In genomic region chr5:141417494-141418172, GRCh38 we compare ENCODE assay signal across 8 cellular contexts. TPM values are rescaled to one million over a fixed set of nuclear protein-coding genes. Genes with fewer than 3 reads are reported as not detected.
DNase-seq lines count a peak whose midpoint lies in the region; ATAC-seq, FAIRE-seq and TF ChIP-seq lines count a peak whose summit lies in the region.
"Not testable (repeated sequence)": the region's sequence is repeated elsewhere in the genome, so short reads cannot be mapped to it uniquely, and the experiment has no call there.

Gene PCDHGB7, plus strand, starts transcription at chr5:141417677. Its CDS starts 183 bp downstream, at chr5:141417860.

- TF ChIP-seq CTCF in A673 (conservative IDR thresholded peaks at IDR 0.05; ENCODE audit: low read depth, low read length) = 0 out of 2 replicates have a peak, but pooled peaks have one; percentile 37
- peak; percentile 55 to 78 (median 66) for TF ChIP-seq CTCF in keratinocyte (optimal IDR thresholded peaks at IDR 0.05 in 1 of 3, IDR thresholded peaks at IDR 0.05 in 1 of 3, conservative IDR thresholded peaks at IDR 0.05 in 1 of 3; ENCODE audit: extremely low read depth in 1 of 3, insufficient read depth in 2 of 3, low read length in 3 of 3)

- H3K9ac ChIP-seq in keratinocyte (ENCODE audit: control insufficient read depth, extremely low read depth, insufficient read depth, low read length) = peak within 1 kb of the TSS; percentile 16

- not testable (repeated sequence) for H3K27ac ChIP-seq in A673 (ENCODE audit: low read depth, low read length, poor library complexity, severe bottlenecking); keratinocyte (ENCODE audit: control insufficient read depth, insufficient read depth, low read length)

- H2AFZ ChIP-seq in keratinocyte (ENCODE audit: control insufficient read depth, low read length) = peak within 1 kb of the TSS; percentile 61

- not testable (repeated sequence) for H3K4me3 ChIP-seq in A673 (ENCODE audit: low read depth, low read length, poor library complexity, severe bottlenecking)
- peak within 1 kb of the TSS; percentile 36 to 46 (median 43) for H3K4me3 ChIP-seq in keratinocyte (ENCODE audit: control insufficient read depth in 2 of 3, extremely low read depth in 1 of 3, insufficient read depth in 2 of 3, low read depth in 1 of 3, low read length in 3 of 3)

- not testable (repeated sequence) for H4K20me1 ChIP-seq in keratinocyte (ENCODE audit: control insufficient read depth, extremely low read depth, insufficient read depth, low read length)

- not testable (repeated sequence) for H3K4me1 ChIP-seq in A673 (ENCODE audit: insufficient read depth, low read length, poor library complexity, severe bottlenecking); keratinocyte (ENCODE audit: control insufficient read depth, extremely low read depth, insufficient read depth, low read length)

- BruUV-seq in A673 (replicated peaks; lab: Mats Ljungman, UMichigan) = not testable (repeated sequence)

- ATAC-seq in GM18861 (IDR thresholded peaks at IDR 0.05; ENCODE audit: unreplicated experiment) (peak; percentile 67), HG02938 (IDR thresholded peaks at IDR 0.05; ENCODE audit: unreplicated experiment) (peak; percentile 53), sciatic nerve (peak; percentile 94)

- POLR2A ChIA-PET in A673 (lab: Charles Lee; ENCODE audit: low non-redundant PET) = not testable (repeated sequence)

- peak within 1 kb of the TSS; percentile 44 for H3K4me2 ChIP-seq in keratinocyte (ENCODE audit: control insufficient read depth, extremely low read depth, insufficient read depth, low read depth, low read length)

- dilution Hi-C loops in keratinocyte (cut with MboI; ENCODE audit: extremely low pct_ligation_motif_present, low sequenced_read_pairs) = not testable (repeated sequence)

- H3K79me2 ChIP-seq in keratinocyte (ENCODE audit: control insufficient read depth, insufficient read depth, low read length) = not testable (repeated sequence)

- H3K27me3 ChIP-seq in A673 (replicated peaks; ENCODE audit: insufficient read depth, low read depth, low read length, poor library complexity) = not testable (repeated sequence)
- H3K27me3 ChIP-seq in keratinocyte (ENCODE audit: control insufficient read depth, extremely low read depth, insufficient read depth, low read length) = peaks cover 34% of the 10 kb centered on the region

- not testable (repeated sequence) for FAIRE-seq in keratinocyte (lab: Jason Lieb, UNC)

- peak; percentile 24 for DNase-seq in A673 (ENCODE audit: low spot score)
- peak; percentile 58 to 73 for DNase-seq in NCI-H2081 (lab: John Stamatoyannopoulos, UW)
- peak; percentile 14 to 43 for DNase-seq in activated CD4-positive, alpha-beta T cell treated with anti-CD3 and anti-CD28 coated beads for 24 hours (ENCODE audit: low read depth in 2 of 2)
- DNase-seq in dermis microvascular lymphatic vessel endothelial cell (ENCODE audit: low read depth in 2 of 2) = peak; percentile 65 to 82
- not testable (repeated sequence) for DNase-seq in keratinocyte (ENCODE audit: low read depth, low spot score)
- peak; percentile 78 for DNase-seq in sciatic nerve (ENCODE audit: low spot score)

- peaks cover 87% of the 10 kb centered on the region for H3K9me3 ChIP-seq in A673 (ENCODE audit: low read depth, low read length, poor library complexity, severe bottlenecking)
- H3K9me3 ChIP-seq in keratinocyte (ENCODE audit: control insufficient read depth, low read depth, low read length) = peaks cover 24% of the 10 kb centered on the region

- not testable (repeated sequence) for H3K9me1 ChIP-seq in keratinocyte (ENCODE audit: control insufficient read depth, extremely low read depth, insufficient read depth, low read length)

- CTCF ChIA-PET in A673 (lab: Charles Lee) = interaction anchor here (1.1 kb wide), 1 partner anchor 143 kb away, joined by 8 read pairs; no protein-coding TSS in a partner anchor

- peaks cover 12% of the 10 kb centered on the region for H3K36me3 ChIP-seq in A673 (ENCODE audit: insufficient read depth, low read length, poor library complexity, severe bottlenecking)
- H3K36me3 ChIP-seq in keratinocyte (ENCODE audit: control insufficient read depth in 2 of 2, extremely low read depth in 1 of 2, insufficient read depth in 2 of 2, low read length in 2 of 2) = not testable (repeated sequence)

- intact Hi-C loops in A673 (cut with micrococcal nuclease; ENCODE audit: unreplicated experiment); sciatic nerve (cut with DNase I): not testable (repeated sequence)

RNA-seq across cellular contexts. Expression of gene PCDHGB7, which starts in this region (rescaled TPM):
- 3.7 and 4.0 TPM in 2 replicates for total RNA-seq in A673 (2021)
- 3.7 and 8.2 TPM in 2 replicates for total RNA-seq in dermis microvascular lymphatic vessel endothelial cell
- polyA plus RNA-seq in keratinocyte = 0.66 to 1.1 TPM (median 0.69 TPM) in 3 replicates
- 1.9 TPM for polyA plus RNA-seq in keratinocyte (2011; ENCODE audit: low read depth)
- polyA plus RNA-seq in keratinocyte (2011; cell fraction: cytosol; rRNA removed) = 0.19 and 0.32 TPM in 2 replicates
- 2.4 and 3.2 TPM in 2 replicates for polyA plus RNA-seq in keratinocyte (2011; cell fraction: nucleus; rRNA removed)
- polyA plus RNA-seq in keratinocyte (2012; ENCODE audit: low replicate concordance) = 1.3 and 1.6 TPM in 2 replicates
- polyA minus RNA-seq in keratinocyte = 2.6 to 3.5 TPM (median 2.8 TPM) in 3 replicates
- 0.58 TPM for polyA minus RNA-seq in keratinocyte (2011; cell fraction: cytosol; rRNA and poly(A)+ RNA removed)
- polyA minus RNA-seq in keratinocyte (2011; cell fraction: nucleus; rRNA and poly(A)+ RNA removed) = 6.1 and 8.0 TPM in 2 replicates
- total RNA-seq in sciatic nerve = 18.9 TPM
